In the genomic region with DNA sequence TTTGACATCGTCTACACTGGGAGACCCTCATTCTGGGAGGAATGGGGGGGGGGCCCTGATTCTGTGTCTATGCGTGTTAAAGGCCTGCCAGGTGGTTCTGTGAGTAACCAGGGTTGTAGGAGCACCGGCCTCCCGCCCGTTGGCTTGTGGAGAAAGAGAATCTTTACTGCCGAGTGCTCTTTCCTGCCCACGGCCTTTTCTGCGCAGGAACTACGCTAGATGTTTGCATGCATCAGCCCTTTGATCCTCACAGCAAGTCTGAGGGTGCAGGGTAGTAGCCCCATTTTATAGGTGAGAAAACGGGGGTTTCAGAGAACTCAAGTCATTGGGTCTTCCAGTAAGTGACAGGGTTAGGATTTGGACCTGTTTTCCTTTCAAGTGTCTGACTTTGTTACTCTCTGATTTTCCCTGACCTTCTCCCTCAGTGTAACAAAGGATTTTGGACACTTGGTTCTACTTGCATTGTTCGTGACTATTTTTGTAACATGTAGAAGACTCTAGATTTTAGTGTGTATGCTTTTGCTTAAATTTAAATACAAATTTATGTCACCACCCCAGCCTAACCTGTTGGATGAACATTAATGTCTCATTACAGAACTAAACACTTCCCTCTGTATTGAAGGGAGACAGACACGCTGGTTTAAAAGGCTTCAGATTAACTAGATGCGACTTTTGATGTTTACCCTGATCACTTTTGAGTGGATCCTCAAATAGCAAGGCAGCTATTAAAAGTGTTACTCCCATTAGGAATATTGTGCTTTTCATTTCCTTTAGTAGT, we compare ENCODE assay signal across 1 cellular context.
TF ChIP-seq lines count a peak whose summit lies in the region.

No MANE protein-coding gene starts in this region.

TF ChIP-seq in GM12878, 131 proteins besides CTCF, POLR2A, EP300 and RAD21:
- TF ChIP-seq POLR2AphosphoS5 (IDR thresholded peaks at IDR 0.05; ENCODE audit: low read length) (no peak), POU2F2 (IDR thresholded peaks at IDR 0.05; ENCODE audit: borderline replicate concordance, low read depth, low read length) (no peak), RCOR1 (conservative IDR thresholded peaks at IDR 0.05; ENCODE audit: low read depth, low read length) (no peak), TCF7 (IDR thresholded peaks at IDR 0.05; ENCODE audit: borderline replicate concordance) (peak; percentile 70; the same call in 1 of the 2 replicates), ZSCAN29 (IDR thresholded peaks at IDR 0.05) (no peak), MEF2A (IDR thresholded peaks at IDR 0.05; ENCODE audit: insufficient read depth, low read depth, low read length) (0 out of 2 replicates have a peak, but pooled peaks have one; percentile 47), CBX3 (IDR thresholded peaks at IDR 0.05; ENCODE audit: borderline replicate concordance, low read depth) (no peak), NFIC (IDR thresholded peaks at IDR 0.05; ENCODE audit: low read depth, low read length) (peak; percentile 12; the same call in 1 of the 2 replicates), JUNB (IDR thresholded peaks at IDR 0.05) (peak; percentile 35; the same call in 1 of the 2 replicates), JUND (IDR thresholded peaks at IDR 0.05; ENCODE audit: low read depth, low read length) (no peak), SIX5 (IDR thresholded peaks at IDR 0.05; ENCODE audit: low read depth, low read length, severe bottlenecking) (no peak), NBN (IDR thresholded peaks at IDR 0.05) (no peak)
- TF ChIP-seq, protein P1, sequence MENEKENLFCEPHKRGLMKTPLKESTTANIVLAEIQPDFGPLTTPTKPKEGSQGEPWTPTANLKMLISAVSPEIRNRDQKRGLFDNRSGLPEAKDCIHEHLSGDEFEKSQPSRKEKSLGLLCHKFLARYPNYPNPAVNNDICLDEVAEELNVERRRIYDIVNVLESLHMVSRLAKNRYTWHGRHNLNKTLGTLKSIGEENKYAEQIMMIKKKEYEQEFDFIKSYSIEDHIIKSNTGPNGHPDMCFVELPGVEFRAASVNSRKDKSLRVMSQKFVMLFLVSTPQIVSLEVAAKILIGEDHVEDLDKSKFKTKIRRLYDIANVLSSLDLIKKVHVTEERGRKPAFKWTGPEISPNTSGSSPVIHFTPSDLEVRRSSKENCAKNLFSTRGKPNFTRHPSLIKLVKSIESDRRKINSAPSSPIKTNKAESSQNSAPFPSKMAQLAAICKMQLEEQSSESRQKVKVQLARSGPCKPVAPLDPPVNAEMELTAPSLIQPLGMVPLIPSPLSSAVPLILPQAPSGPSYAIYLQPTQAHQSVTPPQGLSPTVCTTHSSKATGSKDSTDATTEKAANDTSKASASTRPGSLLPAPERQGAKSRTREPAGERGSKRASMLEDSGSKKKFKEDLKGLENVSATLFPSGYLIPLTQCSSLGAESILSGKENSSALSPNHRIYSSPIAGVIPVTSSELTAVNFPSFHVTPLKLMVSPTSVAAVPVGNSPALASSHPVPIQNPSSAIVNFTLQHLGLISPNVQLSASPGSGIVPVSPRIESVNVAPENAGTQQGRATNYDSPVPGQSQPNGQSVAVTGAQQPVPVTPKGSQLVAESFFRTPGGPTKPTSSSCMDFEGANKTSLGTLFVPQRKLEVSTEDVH (IDR thresholded peaks at IDR 0.05; ENCODE audit: low read depth, partially characterized antibody) = no peak
- TF ChIP-seq, protein P2, sequence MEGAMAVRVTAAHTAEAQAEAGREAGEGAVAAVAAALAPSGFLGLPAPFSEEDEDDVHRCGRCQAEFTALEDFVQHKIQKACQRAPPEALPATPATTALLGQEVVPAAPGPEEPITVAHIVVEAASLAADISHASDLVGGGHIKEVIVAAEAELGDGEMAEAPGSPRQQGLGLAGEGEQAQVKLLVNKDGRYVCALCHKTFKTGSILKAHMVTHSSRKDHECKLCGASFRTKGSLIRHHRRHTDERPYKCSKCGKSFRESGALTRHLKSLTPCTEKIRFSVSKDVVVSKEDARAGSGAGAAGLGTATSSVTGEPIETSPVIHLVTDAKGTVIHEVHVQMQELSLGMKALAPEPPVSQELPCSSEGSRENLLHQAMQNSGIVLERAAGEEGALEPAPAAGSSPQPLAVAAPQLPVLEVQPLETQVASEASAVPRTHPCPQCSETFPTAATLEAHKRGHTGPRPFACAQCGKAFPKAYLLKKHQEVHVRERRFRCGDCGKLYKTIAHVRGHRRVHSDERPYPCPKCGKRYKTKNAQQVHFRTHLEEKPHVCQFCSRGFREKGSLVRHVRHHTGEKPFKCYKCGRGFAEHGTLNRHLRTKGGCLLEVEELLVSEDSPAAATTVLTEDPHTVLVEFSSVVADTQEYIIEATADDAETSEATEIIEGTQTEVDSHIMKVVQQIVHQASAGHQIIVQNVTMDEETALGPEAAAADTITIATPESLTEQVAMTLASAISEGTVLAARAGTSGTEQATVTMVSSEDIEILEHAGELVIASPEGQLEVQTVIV (IDR thresholded peaks at IDR 0.05; ENCODE audit: borderline replicate concordance, partially characterized antibody) = no peak
- TF ChIP-seq, protein P3, sequence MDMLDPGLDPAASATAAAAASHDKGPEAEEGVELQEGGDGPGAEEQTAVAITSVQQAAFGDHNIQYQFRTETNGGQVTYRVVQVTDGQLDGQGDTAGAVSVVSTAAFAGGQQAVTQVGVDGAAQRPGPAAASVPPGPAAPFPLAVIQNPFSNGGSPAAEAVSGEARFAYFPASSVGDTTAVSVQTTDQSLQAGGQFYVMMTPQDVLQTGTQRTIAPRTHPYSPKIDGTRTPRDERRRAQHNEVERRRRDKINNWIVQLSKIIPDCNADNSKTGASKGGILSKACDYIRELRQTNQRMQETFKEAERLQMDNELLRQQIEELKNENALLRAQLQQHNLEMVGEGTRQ (IDR thresholded peaks at IDR 0.05; ENCODE audit: borderline replicate concordance, low read depth, low read length) = no peak
- TF ChIP-seq, protein P4, sequence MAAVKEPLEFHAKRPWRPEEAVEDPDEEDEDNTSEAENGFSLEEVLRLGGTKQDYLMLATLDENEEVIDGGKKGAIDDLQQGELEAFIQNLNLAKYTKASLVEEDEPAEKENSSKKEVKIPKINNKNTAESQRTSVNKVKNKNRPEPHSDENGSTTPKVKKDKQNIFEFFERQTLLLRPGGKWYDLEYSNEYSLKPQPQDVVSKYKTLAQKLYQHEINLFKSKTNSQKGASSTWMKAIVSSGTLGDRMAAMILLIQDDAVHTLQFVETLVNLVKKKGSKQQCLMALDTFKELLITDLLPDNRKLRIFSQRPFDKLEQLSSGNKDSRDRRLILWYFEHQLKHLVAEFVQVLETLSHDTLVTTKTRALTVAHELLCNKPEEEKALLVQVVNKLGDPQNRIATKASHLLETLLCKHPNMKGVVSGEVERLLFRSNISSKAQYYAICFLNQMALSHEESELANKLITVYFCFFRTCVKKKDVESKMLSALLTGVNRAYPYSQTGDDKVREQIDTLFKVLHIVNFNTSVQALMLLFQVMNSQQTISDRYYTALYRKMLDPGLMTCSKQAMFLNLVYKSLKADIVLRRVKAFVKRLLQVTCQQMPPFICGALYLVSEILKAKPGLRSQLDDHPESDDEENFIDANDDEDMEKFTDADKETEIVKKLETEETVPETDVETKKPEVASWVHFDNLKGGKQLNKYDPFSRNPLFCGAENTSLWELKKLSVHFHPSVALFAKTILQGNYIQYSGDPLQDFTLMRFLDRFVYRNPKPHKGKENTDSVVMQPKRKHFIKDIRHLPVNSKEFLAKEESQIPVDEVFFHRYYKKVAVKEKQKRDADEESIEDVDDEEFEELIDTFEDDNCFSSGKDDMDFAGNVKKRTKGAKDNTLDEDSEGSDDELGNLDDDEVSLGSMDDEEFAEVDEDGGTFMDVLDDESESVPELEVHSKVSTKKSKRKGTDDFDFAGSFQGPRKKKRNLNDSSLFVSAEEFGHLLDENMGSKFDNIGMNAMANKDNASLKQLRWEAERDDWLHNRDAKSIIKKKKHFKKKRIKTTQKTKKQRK (IDR thresholded peaks at IDR 0.05; ENCODE audit: low read depth, low read length) = no peak
- TF ChIP-seq, protein P5, sequence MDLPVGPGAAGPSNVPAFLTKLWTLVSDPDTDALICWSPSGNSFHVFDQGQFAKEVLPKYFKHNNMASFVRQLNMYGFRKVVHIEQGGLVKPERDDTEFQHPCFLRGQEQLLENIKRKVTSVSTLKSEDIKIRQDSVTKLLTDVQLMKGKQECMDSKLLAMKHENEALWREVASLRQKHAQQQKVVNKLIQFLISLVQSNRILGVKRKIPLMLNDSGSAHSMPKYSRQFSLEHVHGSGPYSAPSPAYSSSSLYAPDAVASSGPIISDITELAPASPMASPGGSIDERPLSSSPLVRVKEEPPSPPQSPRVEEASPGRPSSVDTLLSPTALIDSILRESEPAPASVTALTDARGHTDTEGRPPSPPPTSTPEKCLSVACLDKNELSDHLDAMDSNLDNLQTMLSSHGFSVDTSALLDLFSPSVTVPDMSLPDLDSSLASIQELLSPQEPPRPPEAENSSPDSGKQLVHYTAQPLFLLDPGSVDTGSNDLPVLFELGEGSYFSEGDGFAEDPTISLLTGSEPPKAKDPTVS (IDR thresholded peaks at IDR 0.05; ENCODE audit: low read depth, low read length) = no peak
